13 cellular contexts compared by ENCODE assay signal in the genomic region with DNA sequence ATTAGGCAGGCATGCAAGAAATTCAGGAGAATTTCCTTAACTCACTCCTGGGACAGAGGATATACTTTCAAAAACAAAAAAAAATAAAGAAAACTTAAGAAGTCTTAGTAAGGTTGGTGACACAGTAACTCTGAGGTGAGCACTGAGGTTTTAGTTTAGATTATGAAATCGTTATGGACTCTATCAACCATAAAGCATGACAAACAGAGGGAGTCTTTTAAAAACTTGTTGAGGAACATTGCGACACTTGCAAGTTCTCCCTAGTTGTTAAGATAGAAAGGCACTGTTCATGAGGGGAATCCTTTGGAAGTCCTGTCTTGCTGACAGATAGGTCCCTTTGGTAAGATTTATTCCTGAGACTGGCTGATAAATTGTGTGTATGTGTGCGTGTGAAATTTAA.
"Had no signal": no experiment of that assay in that cellular context is flagged by ENCODE, and none has a peak within 500 bp of the region (broad histone marks: within the 10 kb centered on the region; RNA-seq: fewer than 3 reads in every experiment).

No MANE protein-coding gene starts in this region.

- H3K4me3 ChIP-seq: mucosa of descending colon, prostate gland had no signal

- DNase-seq: activated B cell treated with CpG ODN at 0.5 μM for 24 hours; activated CD4-positive, alpha-beta T cell treated with anti-CD3 and anti-CD28 coated beads, Interleukin-2, amount 10 ng/mL, durations not matched to agents 7 days and 5 days; activated CD8-positive, alpha-beta memory T cell treated with anti-CD3 and anti-CD28 coated beads for 24 hours; activated naive CD4-positive, alpha-beta T cell treated with anti-CD3 and anti-CD28 coated beads for 36 hours; cortex of kidney; effector memory CD4-positive, alpha-beta T cell; hypothalamus; left colon; mucosa of descending colon; naive thymus-derived CD8-positive, alpha-beta T cell; occipital lobe had no signal

- ATAC-seq: left colon; mucosa of descending colon; naive thymus-derived CD8-positive, alpha-beta T cell; sciatic nerve had no signal

- H3K36me3 ChIP-seq: prostate gland had no signal

- H3K9me3 ChIP-seq: mucosa of descending colon, prostate gland had no signal

- H3K4me1 ChIP-seq: prostate gland had no signal
